In the genomic region with DNA sequence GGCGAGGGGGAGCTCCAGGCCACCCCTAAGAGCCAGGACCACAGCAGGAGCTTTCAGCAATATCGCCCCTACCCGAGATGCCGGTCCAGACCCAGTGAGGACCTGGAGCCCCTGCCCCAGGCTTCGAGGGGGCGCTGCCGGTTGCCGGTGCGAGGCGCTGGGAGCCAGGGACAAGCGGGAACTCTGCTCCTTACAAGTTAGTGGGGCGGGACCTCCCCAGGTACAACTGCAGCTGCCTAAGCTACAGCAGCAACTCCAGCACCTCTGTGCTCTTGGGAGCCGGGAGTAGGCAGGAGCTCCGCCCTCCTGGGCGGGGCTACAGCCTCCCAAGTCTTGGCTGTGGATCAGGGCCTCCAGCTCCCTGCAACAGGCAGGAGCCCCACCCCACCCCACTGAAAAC, we compare ENCODE assay signal across 20 cellular contexts.
"Had no signal": no experiment of that assay in that cellular context is flagged by ENCODE, and none has a peak within 500 bp of the region (broad histone marks: within the 10 kb centered on the region; RNA-seq: fewer than 3 reads in every experiment).

No MANE protein-coding gene starts in this region.

- H3K9me3 ChIP-seq: body of pancreas, prostate gland, tibial artery had no signal

- FAIRE-seq: kidney, urothelium cell line had no signal

- H3K27ac ChIP-seq: body of pancreas, epithelial cell of prostate, left lung, prostate gland, tibial artery, WERI-Rb-1 had no signal

- H3K27me3 ChIP-seq: body of pancreas, left lung, tibial artery had no signal

- H3K9me3 Mint-ChIP-seq: effector memory CD8-positive, alpha-beta T cell had no signal

- H3K4me3 ChIP-seq: body of pancreas, left lung, prostate gland, tibial artery had no signal

- DNase-seq: activated CD4-positive, alpha-beta T cell treated with anti-CD3 and anti-CD28 coated beads for 36 hours; activated CD4-positive, alpha-beta T cell treated with anti-CD3 and anti-CD28 coated beads, Interleukin-2, amount 50 U/mL, for 48 hours; activated naive CD4-positive, alpha-beta T cell treated with Interleukin-2 at 50 U/mL for 16 hours; activated naive CD8-positive, alpha-beta T cell treated with anti-CD3 and anti-CD28 coated beads, Interleukin-2, amount 10 ng/mL, durations not matched to agents 7 days and 5 days; amygdala; body of pancreas; effector memory CD8-positive, alpha-beta T cell; foreskin fibroblast; hippocampal formation; kidney; stimulated activated CD4-positive, alpha-beta T cell treated with anti-CD3 and anti-CD28 coated beads, Interleukin-2, amount 100 ng/mL, for 24 hours; stimulated activated naive CD8-positive, alpha-beta T cell treated with anti-CD3 and anti-CD28 coated beads, Interleukin-15, Interleukin-2, amounts not matched to agents 100 U/mL and 50 U/mL, for 24 hours; substantia nigra; T-helper 2 cell; tibial artery; WERI-Rb-1 had no signal

- ATAC-seq: activated CD4-positive, alpha-beta T cell treated with anti-CD3 and anti-CD28 coated beads for 36 hours; body of pancreas; effector memory CD8-positive, alpha-beta T cell; left lung; stimulated activated naive CD8-positive, alpha-beta T cell treated with anti-CD3 and anti-CD28 coated beads, Interleukin-15, Interleukin-2, amounts not matched to agents 100 U/mL and 50 U/mL, for 24 hours had no signal

- H3K4me1 ChIP-seq: body of pancreas, left lung, prostate gland, tibial artery had no signal

- H3K4me1 Mint-ChIP-seq: activated CD4-positive, alpha-beta T cell treated with anti-CD3 and anti-CD28 coated beads for 36 hours; activated naive CD8-positive, alpha-beta T cell treated with anti-CD3 and anti-CD28 coated beads, Interleukin-2, amount 10 ng/mL, durations not matched to agents 7 days and 5 days had no signal

- H3K27ac Mint-ChIP-seq: activated CD4-positive, alpha-beta T cell treated with anti-CD3 and anti-CD28 coated beads for 36 hours; activated naive CD8-positive, alpha-beta T cell treated with anti-CD3 and anti-CD28 coated beads, Interleukin-2, amount 10 ng/mL, durations not matched to agents 7 days and 5 days; effector memory CD8-positive, alpha-beta T cell had no signal

- H3K36me3 ChIP-seq: left lung, prostate gland, tibial artery, WERI-Rb-1 had no signal

- H3K4me3 Mint-ChIP-seq: activated CD4-positive, alpha-beta T cell treated with anti-CD3 and anti-CD28 coated beads for 36 hours; activated naive CD8-positive, alpha-beta T cell treated with anti-CD3 and anti-CD28 coated beads, Interleukin-2, amount 10 ng/mL, durations not matched to agents 7 days and 5 days; effector memory CD8-positive, alpha-beta T cell had no signal
